1 cellular context compared by ENCODE assay signal in genomic region chr9:109277451-109277850, GRCh38.
TF ChIP-seq lines count a peak whose summit lies in the region.

No MANE protein-coding gene starts in this region.

TF ChIP-seq in H1, 55 proteins besides CTCF, POLR2A, EP300 and RAD21:
- TF ChIP-seq POU5F1 (IDR thresholded peaks at IDR 0.05; ENCODE audit: low read depth, low read length) (no peak), TBP (IDR thresholded peaks at IDR 0.05; ENCODE audit: low read depth, low read length) (no peak), KDM1A (IDR thresholded peaks at IDR 0.05; ENCODE audit: borderline replicate concordance, low read length) (no peak), SIX5 (IDR thresholded peaks at IDR 0.05; ENCODE audit: low read depth, low read length) (no peak), E2F6 (IDR thresholded peaks at IDR 0.05) (no peak), USF2 (IDR thresholded peaks at IDR 0.05; ENCODE audit: low read length) (no peak), CREB1 (IDR thresholded peaks at IDR 0.05) (no peak)
